Comparison of ENCODE assay signal across 22 cellular contexts in genomic region chr4:121679267-121679666, GRCh38. TPM values are rescaled to one million over a fixed set of nuclear protein-coding genes. Genes with fewer than 3 reads are reported as not detected.
A peak's percentile ranks its signal among the peaks of the same experiment; 100 is the strongest.
DNase-seq lines count a peak whose midpoint lies in the region; ATAC-seq and TF ChIP-seq lines count a peak whose summit lies in the region.
"Had no signal": no experiment of that assay in that cellular context is flagged by ENCODE, and none has a peak within 500 bp of the region (broad histone marks: within the 10 kb centered on the region; RNA-seq: fewer than 3 reads in every experiment).

No MANE protein-coding gene starts in this region.

- no peak overlapping the region for H3K4me2 ChIP-seq in mesenchymal stem cell (ENCODE audit: low read length, poor library complexity, severe bottlenecking)

- no peak overlapping the region for H2BK12ac ChIP-seq in mesenchymal stem cell (ENCODE audit: low read length in 2 of 2)

- H3K4me3 Mint-ChIP-seq in Calu3 (ENCODE audit: low read depth, unreplicated experiment), result no peak overlapping the region
- no peak overlapping the region for H3K4me3 Mint-ChIP-seq in WTC11
- no peak overlapping the region for H3K4me3 Mint-ChIP-seq in glutamatergic neuron (ENCODE audit: unreplicated experiment)
- H3K4me3 Mint-ChIP-seq: B cell, CD14-positive monocyte had no signal

- H3K9me3 ChIP-seq in mesenchymal stem cell (ENCODE audit: control insufficient read depth, low read length) (no peaks in the 10 kb centered on the region), tibial artery (no peaks in the 10 kb centered on the region)
- H3K9me3 ChIP-seq: Peyer's patch, SJSA1 had no signal

- no peaks in the 10 kb centered on the region for H3K9me3 Mint-ChIP-seq in Calu3 (ENCODE audit: low read depth, unreplicated experiment)
- H3K9me3 Mint-ChIP-seq in WTC11, result no peaks in the 10 kb centered on the region
- H3K9me3 Mint-ChIP-seq in glutamatergic neuron (ENCODE audit: unreplicated experiment), result no peaks in the 10 kb centered on the region
- H3K9me3 Mint-ChIP-seq: CD14-positive monocyte had no signal

- H3K27me3 Mint-ChIP-seq in Calu3 (ENCODE audit: unreplicated experiment) (no peaks in the 10 kb centered on the region), WTC11 (ENCODE audit: low read depth) (no peaks in the 10 kb centered on the region), glutamatergic neuron (ENCODE audit: unreplicated experiment) (no peaks in the 10 kb centered on the region)
- H3K27me3 Mint-ChIP-seq: B cell had no signal

- H3K4me3 ChIP-seq in mesenchymal stem cell (ENCODE audit: insufficient read depth in 1 of 2, low read depth in 1 of 2, low read length in 2 of 2) (no peak overlapping the region), H7 (ENCODE audit: insufficient read depth, low read depth, low read length) (no peak overlapping the region), tibial artery (no peak overlapping the region)
- H3K4me3 ChIP-seq: K562, Peyer's patch, SJSA1 had no signal

- peaks cover 18% of the 10 kb centered on the region for H3K4me1 Mint-ChIP-seq in Calu3 (ENCODE audit: low read depth, unreplicated experiment)
- peaks cover 19% of the 10 kb centered on the region for H3K4me1 Mint-ChIP-seq in WTC11
- peaks cover 4% of the 10 kb centered on the region for H3K4me1 Mint-ChIP-seq in glutamatergic neuron (ENCODE audit: low read depth, unreplicated experiment)
- H3K4me1 Mint-ChIP-seq: B cell had no signal

- H2AFZ ChIP-seq in mesenchymal stem cell (ENCODE audit: low read depth, low read length), result no peak overlapping the region

- H4K8ac ChIP-seq in mesenchymal stem cell (ENCODE audit: low read length), result no peak overlapping the region

- H3K36me3 Mint-ChIP-seq in Calu3 (ENCODE audit: insufficient read depth, unreplicated experiment), result peaks cover 42% of the 10 kb centered on the region
- H3K36me3 Mint-ChIP-seq in WTC11, result peaks cover 51% of the 10 kb centered on the region
- no peaks in the 10 kb centered on the region for H3K36me3 Mint-ChIP-seq in glutamatergic neuron (ENCODE audit: unreplicated experiment)

- peaks cover 10% of the 10 kb centered on the region for H3K4me1 ChIP-seq in mesenchymal stem cell (ENCODE audit: control insufficient read depth, insufficient read depth, low read depth, low read length)
- H3K4me1 ChIP-seq in tibial artery, result no peaks in the 10 kb centered on the region
- H3K4me1 ChIP-seq: Peyer's patch had no signal

- no peak overlapping the region for H2BK15ac ChIP-seq in mesenchymal stem cell (ENCODE audit: low read depth, poor library complexity, severe bottlenecking)

- H3K27me3 ChIP-seq in mesenchymal stem cell (ENCODE audit: control insufficient read depth in 1 of 2, insufficient read depth in 1 of 2, low read length in 2 of 2) (no peaks in the 10 kb centered on the region), H7 (ENCODE audit: control insufficient read depth, insufficient read depth, low read length) (no peaks in the 10 kb centered on the region), tibial artery (no peaks in the 10 kb centered on the region)
- H3K27me3 ChIP-seq: Peyer's patch, SJSA1 had no signal

- H3K27ac ChIP-seq in mesenchymal stem cell (ENCODE audit: low read length, poor library complexity, severe bottlenecking), result peak overlapping the region; percentile 63
- no peak overlapping the region for H3K27ac ChIP-seq in RWPE1
- H3K27ac ChIP-seq in tibial artery, result no peak overlapping the region
- H3K27ac ChIP-seq: Peyer's patch, SJSA1 had no signal

- H3K36me3 ChIP-seq in mesenchymal stem cell (ENCODE audit: control insufficient read depth in 1 of 2, insufficient read depth in 2 of 2, low read depth in 1 of 2, low read length in 2 of 2) (peaks cover 6 to 100% of the 10 kb centered on the region in 2 experiments), H7 (replicated peaks; ENCODE audit: control insufficient read depth, insufficient read depth, low read length) (peaks cover 11% of the 10 kb centered on the region), tibial artery (peaks cover 76 to 99% (median 92%) of the 10 kb centered on the region in 3 donors)

- POLR2A ChIA-PET in WTC11 (lab: Charles Lee), result no interaction called here
- POLR2A ChIA-PET in RWPE1 (lab: Yijun Ruan, JAX; ENCODE audit: low non-redundant PET), result no interaction called here

- H3K18ac ChIP-seq in mesenchymal stem cell (ENCODE audit: low read depth in 1 of 2, low read length in 2 of 2), result no peak overlapping the region

- H2AK5ac ChIP-seq in mesenchymal stem cell (ENCODE audit: low read length, severe bottlenecking), result no peak overlapping the region

- peak; percentile 46 for ATAC-seq in WTC11
- ATAC-seq: K562, Right ventricle myocardium inferior had no signal

- H3K9ac ChIP-seq in mesenchymal stem cell (ENCODE audit: low read length), result no peak overlapping the region

- intact Hi-C loops in Calu3 (cut with micrococcal nuclease; ENCODE audit: unreplicated experiment) (no loop called here), tibial artery (cut with DNase I; ENCODE audit: low total_unique reads) (no loop called here)

- no TSS peak for BruUV-seq in Calu3 (replicated peaks; lab: Mats Ljungman, UMichigan)

- H3K27ac Mint-ChIP-seq in Calu3 (ENCODE audit: unreplicated experiment) (peak overlapping the region; percentile 27), WTC11 (peak overlapping the region; percentile 34), glutamatergic neuron (ENCODE audit: unreplicated experiment) (peak overlapping the region; percentile 3)
- H3K27ac Mint-ChIP-seq: B cell had no signal

- no peak overlapping the region for H2BK5ac ChIP-seq in mesenchymal stem cell (ENCODE audit: low read depth, low read length, poor library complexity, severe bottlenecking)

- peaks cover 2% of the 10 kb centered on the region for H3K79me1 ChIP-seq in mesenchymal stem cell (replicated peaks; ENCODE audit: low read length, poor library complexity, severe bottlenecking)

- no peak overlapping the region for H3K14ac ChIP-seq in mesenchymal stem cell (ENCODE audit: low read length in 2 of 2)

- CTCF ChIA-PET in Calu3 (lab: Charles Lee) (no interaction called here), WTC11 (lab: Charles Lee) (no interaction called here), RWPE1 (lab: Yijun Ruan, JAX) (no interaction called here)

- no peak overlapping the region for H4K91ac ChIP-seq in mesenchymal stem cell (ENCODE audit: low read length)

- no peak overlapping the region for H2BK120ac ChIP-seq in mesenchymal stem cell (ENCODE audit: low read depth, low read length)

- TF ChIP-seq CTCF in Calu3 (IDR thresholded peaks at IDR 0.05; ENCODE audit: unreplicated experiment), result no peak
- TF ChIP-seq CTCF in WTC11 (IDR thresholded peaks at IDR 0.05), result no peak
- TF ChIP-seq CTCF in glutamatergic neuron (IDR thresholded peaks at IDR 0.05; ENCODE audit: partially characterized antibody, unreplicated experiment), result no peak
- TF ChIP-seq CTCF in RWPE1 (conservative IDR thresholded peaks at IDR 0.05; ENCODE audit: low read depth), result no peak
- TF ChIP-seq CTCF in tibial artery (IDR thresholded peaks at IDR 0.05), result no peak

- no peak for DNase-seq in Calu3
- no peak for DNase-seq in WTC11 (ENCODE audit: low spot score)
- DNase-seq in glutamatergic neuron, result no peak
- no peak for DNase-seq in mesenchymal stem cell
- no peak for DNase-seq in H7
- DNase-seq in RWPE1 (ENCODE audit: low spot score), result no peak
- no peak for DNase-seq in DMS153 (lab: John Stamatoyannopoulos, UW)
- DNase-seq in tibial artery, result no peak
- DNase-seq: DMS79, MM.1S, NCI-H1092 treated with DMSO at 0.1 percent for 48 hours, NCI-H1436 treated with DMSO at 0.1 percent for 48 hours, NCI-H1930, NCI-H226, NCI-H524, NCI-H774, Peyer's patch had no signal

- H3K4ac ChIP-seq in mesenchymal stem cell (ENCODE audit: low read depth in 1 of 2, low read length in 2 of 2), result no peak overlapping the region

- WGBS in mesenchymal stem cell, result 96% methylated on average over 3 of the region's 3 CpGs

- H3K23ac ChIP-seq in mesenchymal stem cell (ENCODE audit: low read length in 2 of 2), result no peak overlapping the region

TF ChIP-seq in WTC11, 78 proteins besides CTCF, POLR2A, EP300 and RAD21 (continues in another document):
- no peak for TF ChIP-seq ZBTB43 (CRISPR knock-in tag; IDR thresholded peaks at IDR 0.05)
- no peak for TF ChIP-seq RORB (CRISPR knock-in tag; IDR thresholded peaks at IDR 0.05)
- TF ChIP-seq SMAD4 (CRISPR knock-in tag; IDR thresholded peaks at IDR 0.05), result no peak
- no peak for TF ChIP-seq ETV6 (CRISPR knock-in tag; IDR thresholded peaks at IDR 0.05)
- no peak for TF ChIP-seq FOXP1 (CRISPR knock-in tag; IDR thresholded peaks at IDR 0.05; ENCODE audit: borderline replicate concordance)
- TF ChIP-seq E2F5 (CRISPR knock-in tag; IDR thresholded peaks at IDR 0.05), result no peak
- no peak for TF ChIP-seq ATF3 (CRISPR knock-in tag; conservative IDR thresholded peaks at IDR 0.05)
- TF ChIP-seq MAX (CRISPR knock-in tag; IDR thresholded peaks at IDR 0.05), result no peak

RNA-seq across cellular contexts. Expression of gene ANXA5, which starts 17.5 kb away (rescaled TPM):
- 246 and 273 TPM in 2 replicates for total RNA-seq in Calu3 (2022)
- 169 to 186 TPM (median 176 TPM) in 3 replicates for total RNA-seq in WTC11 (2021)
- total RNA-seq in glutamatergic neuron (ENCODE audit: unreplicated experiment), result 250 TPM
- polyA plus RNA-seq in mesenchymal stem cell (2013, experiment 1 of 2), result 578 TPM
- polyA plus RNA-seq in mesenchymal stem cell (2013, experiment 2 of 2), result 600 TPM
- total RNA-seq in H7 (2014; rRNA removed; shearing (Covaris generic)), result 256 and 278 TPM in 2 replicates
